Comparison of ENCODE assay signal across 13 cellular contexts in the genomic region with DNA sequence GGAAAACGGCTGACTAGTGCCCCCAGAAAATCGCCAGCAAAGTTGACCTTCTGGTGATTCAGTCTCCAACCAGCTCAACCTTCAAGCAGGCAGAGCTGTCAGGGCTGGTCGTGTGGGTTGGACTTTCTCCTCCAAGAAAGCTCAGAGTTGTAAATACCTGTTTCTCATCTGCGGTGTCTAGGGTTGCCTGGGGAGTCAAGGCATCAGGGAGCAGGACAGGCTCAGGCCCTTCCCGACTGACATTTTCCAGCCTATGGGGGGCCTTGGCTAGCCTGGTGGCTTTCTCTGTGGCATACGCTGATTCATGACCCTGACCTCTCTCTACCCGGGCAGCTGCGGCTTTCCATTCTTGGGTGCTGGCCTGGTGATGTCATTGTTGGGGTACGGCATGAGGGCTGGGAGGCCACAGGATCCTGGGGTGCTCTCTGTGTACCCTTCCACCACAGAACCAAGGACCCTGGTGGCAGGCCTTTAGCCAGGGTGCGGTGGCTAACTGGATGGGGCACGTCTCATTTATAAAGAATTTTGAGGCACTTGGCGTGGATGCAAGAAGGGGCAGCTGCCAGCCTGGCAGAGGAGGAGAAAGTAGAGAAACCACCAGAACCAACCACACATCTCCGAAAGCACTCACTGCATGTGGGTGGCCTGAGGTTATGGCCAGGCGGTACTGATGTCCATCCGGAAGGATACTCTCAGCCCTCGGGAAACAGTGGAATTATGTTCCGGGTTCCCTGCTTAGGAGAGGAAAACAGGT.
DNase-seq lines count a peak whose midpoint lies in the region; TF ChIP-seq lines count a peak whose summit lies in the region.
"Had no signal": no experiment of that assay in that cellular context is flagged by ENCODE, and none has a peak within 500 bp of the region (broad histone marks: within the 10 kb centered on the region; RNA-seq: fewer than 3 reads in every experiment).

No MANE protein-coding gene starts in this region.

- H2AK5ac ChIP-seq in neuronal stem cell (ENCODE audit: low read depth, low read length) = peak overlapping the region; percentile 64

- H3K4me3 Mint-ChIP-seq in CD8-positive, alpha-beta memory T cell = peak overlapping the region in 2 of 7 donors; percentile 28 to 34
- H3K4me3 Mint-ChIP-seq: stimulated activated memory B cell treated with anti-CD40 and anti-IgM and Interleukin-4, amounts not matched to agents 10 μg/mL and 1 μg/mL and 100 μg/mL, for 72 hours had no signal

- no peak overlapping the region for H3K4me2 ChIP-seq in neuronal stem cell (ENCODE audit: insufficient read depth, low read length, poor library complexity, severe bottlenecking)

- peak overlapping the region; percentile 49 for H2BK120ac ChIP-seq in neuronal stem cell (ENCODE audit: low read depth, low read length)

- peak overlapping the region; percentile 27 for H2BK5ac ChIP-seq in neuronal stem cell (ENCODE audit: low read length)

- H2BK15ac ChIP-seq in neuronal stem cell (ENCODE audit: low read length) = no peak overlapping the region

- no peak for DNase-seq in CD8-positive, alpha-beta memory T cell
- DNase-seq in choroid plexus epithelial cell (ENCODE audit: low read depth) = peak; percentile 50
- no peak for DNase-seq in neuronal stem cell (ENCODE audit: low spot score)
- DNase-seq in RPMI8226 = no peak
- DNase-seq in NCI-H1694 treated with DMSO at 0.1 percent for 48 hours (lab: John Stamatoyannopoulos, UW) = no peak
- no peak for DNase-seq in stimulated activated CD4-positive, alpha-beta T cell treated with anti-CD3 and anti-CD28 coated beads, Interleukin-15, amount 100 ng/mL, for 24 hours
- no peak for DNase-seq in NCI-H2081 treated with DMSO at 0.1 percent for 48 hours (lab: John Stamatoyannopoulos, UW)
- DNase-seq: NCI-H446 treated with DMSO at 0.1 percent for 48 hours, SW 1271 had no signal

- no peaks in the 10 kb centered on the region for H3K36me3 ChIP-seq in CD8-positive, alpha-beta memory T cell (ENCODE audit: insufficient read depth, low read length)
- H3K36me3 ChIP-seq in HUES64 (ENCODE audit: insufficient read depth, low read length) (no peaks in the 10 kb centered on the region), neuronal stem cell (replicated peaks in 1 of 2; ENCODE audit: control insufficient read depth in 2 of 2, insufficient read depth in 2 of 2, low read length in 2 of 2) (peaks cover 0 to 2% of the 10 kb centered on the region in 2 donors)

- peaks cover 74% of the 10 kb centered on the region for H3K4me1 ChIP-seq in CD8-positive, alpha-beta memory T cell (ENCODE audit: insufficient read depth, low read length)
- peaks cover 48% of the 10 kb centered on the region for H3K4me1 ChIP-seq in HUES64 (ENCODE audit: insufficient read depth, low read length)
- peaks cover 38 to 44% of the 10 kb centered on the region in 2 donors for H3K4me1 ChIP-seq in neuronal stem cell (ENCODE audit: control insufficient read depth in 2 of 2, insufficient read depth in 1 of 2, low read depth in 1 of 2, low read length in 2 of 2)

- H3K9me3 Mint-ChIP-seq in CD8-positive, alpha-beta memory T cell = no peaks in the 10 kb centered on the region
- H3K9me3 Mint-ChIP-seq: activated T-helper 2 cell treated with anti-CD3 and anti-CD28 coated beads, Interferon-gamma antibody, Interleukin-2, Interleukin-4, amounts not matched to agents 10 μg/mL and 5 μg/mL and 100 μg/mL, durations not matched to agents 14 hours and 24 hours and 36 hours; stimulated activated memory B cell treated with anti-CD40 and anti-IgM and Interleukin-4, amounts not matched to agents 10 μg/mL and 1 μg/mL and 100 μg/mL, for 72 hours had no signal

- H3K9ac ChIP-seq in HUES64 (ENCODE audit: low read depth, low read length) (no peak overlapping the region), neuronal stem cell (ENCODE audit: low read depth, low read length, poor library complexity) (no peak overlapping the region)

- H3K27me3 Mint-ChIP-seq in CD8-positive, alpha-beta memory T cell = no peaks in the 10 kb centered on the region
- H3K27me3 Mint-ChIP-seq: stimulated activated memory B cell treated with anti-CD40 and anti-IgM and Interleukin-4, amounts not matched to agents 10 μg/mL and 1 μg/mL and 100 μg/mL, for 72 hours had no signal

- no peak overlapping the region for H4K8ac ChIP-seq in neuronal stem cell (ENCODE audit: low read depth, low read length)

- H3K18ac ChIP-seq in neuronal stem cell (ENCODE audit: low read length) = peak overlapping the region; percentile 71

- H3K14ac ChIP-seq in neuronal stem cell (ENCODE audit: low read length) = no peak overlapping the region

- no peak overlapping the region for H3K27ac ChIP-seq in CD8-positive, alpha-beta memory T cell (ENCODE audit: low read depth, low read length)
- H3K27ac ChIP-seq in HUES64 (ENCODE audit: low read depth, low read length) (0 out of 2 replicates have a peak overlapping the region, but pooled peaks have one; percentile 1), neuronal stem cell (replicated peaks; ENCODE audit: low read length) (no peak overlapping the region)
- H3K27ac ChIP-seq: epithelial cell of prostate had no signal

- H2AFZ ChIP-seq in neuronal stem cell (ENCODE audit: low read length) = no peak overlapping the region

- peak overlapping the region in 6 of 8 donors; percentile 14 to 84 (median 67) for H3K27ac Mint-ChIP-seq in CD8-positive, alpha-beta memory T cell
- H3K27ac Mint-ChIP-seq: stimulated activated memory B cell treated with anti-CD40 and anti-IgM and Interleukin-4, amounts not matched to agents 10 μg/mL and 1 μg/mL and 100 μg/mL, for 72 hours had no signal

- peak overlapping the region; percentile 20 for H3K23ac ChIP-seq in neuronal stem cell (ENCODE audit: low read depth, low read length, poor library complexity)

- H3K36me3 Mint-ChIP-seq in CD8-positive, alpha-beta memory T cell = peaks cover 0 to 5% (median 0%) of the 10 kb centered on the region in 3 donors

- H4K91ac ChIP-seq in neuronal stem cell (ENCODE audit: low read depth, low read length, poor library complexity) = no peak overlapping the region

- CTCF ChIA-PET in CD8-positive, alpha-beta memory T cell (lab: Charles Lee) = no interaction called here

- H3K4me3 ChIP-seq in CD8-positive, alpha-beta memory T cell (ENCODE audit: low read length) = no peak overlapping the region
- H3K4me3 ChIP-seq in HUES64 (ENCODE audit: low read length) (no peak overlapping the region), choroid plexus epithelial cell (ENCODE audit: low read depth, low read length) (no peak overlapping the region), neuronal stem cell (ENCODE audit: low read length in 2 of 2) (no peak overlapping the region)

- no peak overlapping the region for H3K4ac ChIP-seq in neuronal stem cell (ENCODE audit: low read length)

- POLR2A ChIA-PET in CD8-positive, alpha-beta memory T cell (lab: Charles Lee) = no interaction called here

- no peak for TF ChIP-seq CTCF in choroid plexus epithelial cell (conservative IDR thresholded peaks at IDR 0.05; ENCODE audit: low read depth, low read length)

- H3K4me1 Mint-ChIP-seq in CD8-positive, alpha-beta memory T cell = peaks cover 73 to 93% (median 76%) of the 10 kb centered on the region in 3 donors

- no peaks in the 10 kb centered on the region for H3K27me3 ChIP-seq in CD8-positive, alpha-beta memory T cell (ENCODE audit: insufficient read depth, low read length, poor library complexity, severe bottlenecking)
- H3K27me3 ChIP-seq in HUES64 (ENCODE audit: insufficient read depth, low read length) = no peaks in the 10 kb centered on the region
- H3K27me3 ChIP-seq in neuronal stem cell (ENCODE audit: control insufficient read depth in 3 of 3, insufficient read depth in 3 of 3, low read depth in 1 of 3, low read length in 3 of 3) = no peaks in the 10 kb centered on the region

- H3K79me1 ChIP-seq in neuronal stem cell (ENCODE audit: low read depth, low read length) = peaks cover 15% of the 10 kb centered on the region

- no peaks in the 10 kb centered on the region for H3K9me3 ChIP-seq in CD8-positive, alpha-beta memory T cell (ENCODE audit: low read length)
- H3K9me3 ChIP-seq in HUES64 (ENCODE audit: insufficient read depth, low read depth, low read length) = no peaks in the 10 kb centered on the region
- H3K9me3 ChIP-seq in neuronal stem cell (replicated peaks in 1 of 2; ENCODE audit: control insufficient read depth in 2 of 2, insufficient read depth in 1 of 2, low read depth in 1 of 2, low read length in 2 of 2) = no peaks in the 10 kb centered on the region

- H2BK12ac ChIP-seq in neuronal stem cell (ENCODE audit: low read length) = no peak overlapping the region

- WGBS in HUES64 = 88% methylated on average over 17 of the region's 17 CpGs
- no CpG with 5 or more reads among the region's 17 CpGs for WGBS in neuronal stem cell (ENCODE audit: extremely low coverage in 2 of 2, insufficient read length in 2 of 2, insufficient replicate concordance in 1 of 2), 2 donors
